10 cellular contexts compared by ENCODE assay signal in the genomic region with DNA sequence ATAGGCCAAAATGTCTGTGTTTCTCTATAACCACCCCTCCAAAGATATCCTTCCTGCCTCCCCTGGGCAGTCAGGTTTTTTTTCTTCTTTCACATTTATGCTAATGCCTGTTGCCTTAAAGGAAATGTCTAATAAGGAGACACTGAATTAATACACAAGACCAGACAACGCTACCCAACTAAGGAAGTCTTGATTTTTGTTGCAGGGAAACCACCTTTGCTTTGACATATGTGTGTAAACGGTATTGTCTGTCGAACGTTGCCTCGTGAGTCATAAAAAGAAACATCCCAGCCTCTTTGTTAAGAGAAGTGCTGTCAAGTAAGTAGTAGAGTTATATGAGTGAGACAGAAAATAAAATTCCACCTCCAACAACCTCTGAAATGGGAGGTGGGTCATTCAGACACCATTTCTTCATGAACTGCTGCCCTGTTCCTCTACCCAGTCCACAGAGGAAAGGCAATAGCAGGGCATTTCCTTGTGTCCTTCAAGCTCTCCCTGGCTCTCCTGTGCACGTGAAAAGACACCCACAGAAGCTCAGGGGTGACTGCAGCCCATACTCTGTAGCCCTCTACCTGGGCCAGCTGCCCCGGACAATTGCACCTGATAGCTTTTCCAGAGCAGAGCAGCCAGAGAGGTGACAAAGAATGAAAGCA. TPM values are rescaled to one million over a fixed set of nuclear protein-coding genes. Genes with fewer than 3 reads are reported as not detected.
DNase-seq lines count a peak whose midpoint lies in the region; ATAC-seq and TF ChIP-seq lines count a peak whose summit lies in the region.
"Had no signal": no experiment of that assay in that cellular context is flagged by ENCODE, and none has a peak within 500 bp of the region (broad histone marks: within the 10 kb centered on the region; RNA-seq: fewer than 3 reads in every experiment).

No MANE protein-coding gene starts in this region.

- H3K36me3 ChIP-seq in PC-3 (ENCODE audit: low read depth, low read length) (no peaks in the 10 kb centered on the region), GM23338 (ENCODE audit: insufficient read depth) (peaks cover 2% of the 10 kb centered on the region; the same call in 1 of the 2 replicates)

- H2AFZ ChIP-seq in PC-3 (ENCODE audit: low read length) (peak overlapping the region; percentile 46; the same call in 1 of the 2 replicates), GM23338 (no peak overlapping the region)

- H3K9me2 ChIP-seq in PC-3 (replicated peaks; ENCODE audit: low read length) (no peaks in the 10 kb centered on the region), GM23338 (ENCODE audit: insufficient read depth) (no peaks in the 10 kb centered on the region)

- H3K27ac ChIP-seq in PC-3 (ENCODE audit: low read length), result no peak overlapping the region
- H3K27ac ChIP-seq in GM23338 (ENCODE audit: low read depth), result no peak overlapping the region

- H3K9me3 ChIP-seq in PC-3 (ENCODE audit: low read length), result no peaks in the 10 kb centered on the region

- intact Hi-C loops in PC-3 (cut with micrococcal nuclease), result no loop called here

- ATAC-seq in activated T-cell treated with anti-CD3 and anti-CD28 coated beads, Interleukin-2, amount 50 U/mL, for 4 hours, result peak; percentile 92 to 96
- ATAC-seq in HG02623 (IDR thresholded peaks at IDR 0.05; ENCODE audit: unreplicated experiment) (peak; percentile 86), PC-3 (peak; percentile 35; the same call in 1 of the 2 replicates), GM23338 (no peak)
- ATAC-seq in stimulated activated effector memory CD8-positive, alpha-beta T cell treated with anti-CD3 and anti-CD28 coated beads, Interleukin-12 subunit alpha, Interleukin-12 subunit beta, amount 100 ng/mL, for 72 hours, result peak; percentile 98
- ATAC-seq: HCT116 had no signal

- H3K4me1 ChIP-seq in PC-3 (ENCODE audit: insufficient read depth, low read length) (no peaks in the 10 kb centered on the region), GM23338 (ENCODE audit: insufficient read depth) (peaks cover 7% of the 10 kb centered on the region; the same call in 1 of the 2 replicates)

- no peak for DNase-seq in activated T-cell treated with anti-CD3 and anti-CD28 coated beads, Interleukin-2, amount 50 U/mL, for 4 hours
- DNase-seq in activated T-cell treated with anti-CD3 and anti-CD28 coated beads for 4 hours (no peak), PC-3 (no peak), SHP77 treated with DMSO at 0.1 percent for 48 hours (lab: John Stamatoyannopoulos, UW) (no peak), NCI-H526 treated with DMSO at 0.1 percent for 48 hours (lab: John Stamatoyannopoulos, UW) (no peak), GM23338 (ENCODE audit: low spot score) (no peak)
- peak in 1 of 2 donors; percentile 60 for DNase-seq in stimulated activated effector memory CD8-positive, alpha-beta T cell treated with anti-CD3 and anti-CD28 coated beads, Interleukin-12 subunit alpha, Interleukin-12 subunit beta, amount 100 ng/mL, for 72 hours (ENCODE audit: low spot score in 2 of 2)
- DNase-seq: NCI-H526 had no signal

- H3K9ac ChIP-seq in PC-3 (ENCODE audit: low read length), result no peak overlapping the region

- BruUV-seq in PC-3 (replicated peaks; lab: Mats Ljungman, UMichigan), result no TSS peak

- H3K36me3 Mint-ChIP-seq in activated T-cell treated with anti-CD3 and anti-CD28 coated beads, Interleukin-2, amount 50 U/mL, for 4 hours (ENCODE audit: insufficient read depth), result peaks cover 6% of the 10 kb centered on the region
- no peaks in the 10 kb centered on the region for H3K36me3 Mint-ChIP-seq in stimulated activated effector memory CD8-positive, alpha-beta T cell treated with anti-CD3 and anti-CD28 coated beads, Interleukin-12 subunit alpha, Interleukin-12 subunit beta, amount 100 ng/mL, for 72 hours
- peaks cover 13% of the 10 kb centered on the region for H3K36me3 Mint-ChIP-seq in GM23338 (ENCODE audit: low read depth)

- H3K4me3 Mint-ChIP-seq in activated T-cell treated with anti-CD3 and anti-CD28 coated beads, Interleukin-2, amount 50 U/mL, for 4 hours, result peak overlapping the region; percentile 8
- peak overlapping the region; percentile 60 for H3K4me3 Mint-ChIP-seq in stimulated activated effector memory CD8-positive, alpha-beta T cell treated with anti-CD3 and anti-CD28 coated beads, Interleukin-12 subunit alpha, Interleukin-12 subunit beta, amount 100 ng/mL, for 72 hours
- H3K4me3 Mint-ChIP-seq in GM23338, result no peak overlapping the region

- TF ChIP-seq CTCF in PC-3 (conservative IDR thresholded peaks at IDR 0.05; ENCODE audit: low read depth, low read length), result no peak
- TF ChIP-seq CTCF in GM23338 (conservative IDR thresholded peaks at IDR 0.05; ENCODE audit: low read depth in 2 of 2), result no peak

- H4K20me1 ChIP-seq in PC-3 (ENCODE audit: low read length) (no peaks in the 10 kb centered on the region), GM23338 (replicated peaks; ENCODE audit: insufficient read depth) (no peaks in the 10 kb centered on the region)

- POLR2A ChIA-PET in PC-3 (lab: Charles Lee; ENCODE audit: unreplicated experiment), result no interaction called here

- peak overlapping the region; percentile 58 for H3K27ac Mint-ChIP-seq in stimulated activated effector memory CD8-positive, alpha-beta T cell treated with anti-CD3 and anti-CD28 coated beads, Interleukin-12 subunit alpha, Interleukin-12 subunit beta, amount 100 ng/mL, for 72 hours
- no peak overlapping the region for H3K27ac Mint-ChIP-seq in GM23338

- CTCF ChIA-PET in PC-3 (lab: Charles Lee), result no interaction called here

- no peaks in the 10 kb centered on the region for H3K27me3 ChIP-seq in PC-3 (ENCODE audit: low read length)
- H3K27me3 ChIP-seq in GM23338 (ENCODE audit: insufficient read depth), result no peaks in the 10 kb centered on the region

- H3K79me2 ChIP-seq in PC-3 (ENCODE audit: low read length) (no peaks in the 10 kb centered on the region), GM23338 (replicated peaks; ENCODE audit: insufficient read depth) (no peaks in the 10 kb centered on the region)

- no peaks in the 10 kb centered on the region for H3K9me3 Mint-ChIP-seq in activated T-cell treated with anti-CD3 and anti-CD28 coated beads, Interleukin-2, amount 50 U/mL, for 4 hours
- no peaks in the 10 kb centered on the region for H3K9me3 Mint-ChIP-seq in stimulated activated effector memory CD8-positive, alpha-beta T cell treated with anti-CD3 and anti-CD28 coated beads, Interleukin-12 subunit alpha, Interleukin-12 subunit beta, amount 100 ng/mL, for 72 hours
- H3K9me3 Mint-ChIP-seq in GM23338, result peaks cover 11% of the 10 kb centered on the region

- peaks cover 19% of the 10 kb centered on the region for H3K27me3 Mint-ChIP-seq in activated T-cell treated with anti-CD3 and anti-CD28 coated beads, Interleukin-2, amount 50 U/mL, for 4 hours (ENCODE audit: low read depth)
- H3K27me3 Mint-ChIP-seq in GM23338 (ENCODE audit: insufficient read depth, low read depth, poor library complexity), result no peaks in the 10 kb centered on the region

- H3K4me3 ChIP-seq in PC-3 (ENCODE audit: low read length), result no peak overlapping the region
- no peak overlapping the region for H3K4me3 ChIP-seq in GM23338

- H3K4me2 ChIP-seq in PC-3 (ENCODE audit: low read length), result 0 out of 2 replicates have a peak overlapping the region, but pooled peaks have one; percentile 4
- H3K4me2 ChIP-seq in GM23338, result no peak overlapping the region

- peaks cover 15% of the 10 kb centered on the region for H3K4me1 Mint-ChIP-seq in activated T-cell treated with anti-CD3 and anti-CD28 coated beads, Interleukin-2, amount 50 U/mL, for 4 hours (ENCODE audit: low read depth)
- peaks cover 15% of the 10 kb centered on the region for H3K4me1 Mint-ChIP-seq in stimulated activated effector memory CD8-positive, alpha-beta T cell treated with anti-CD3 and anti-CD28 coated beads, Interleukin-12 subunit alpha, Interleukin-12 subunit beta, amount 100 ng/mL, for 72 hours
- peaks cover 13% of the 10 kb centered on the region; the same call in 2 of the 3 replicates for H3K4me1 Mint-ChIP-seq in GM23338

- H3F3A ChIP-seq in PC-3 (ENCODE audit: low read length, unreplicated experiment), result no peaks in the 10 kb centered on the region
- no peaks in the 10 kb centered on the region for H3F3A ChIP-seq in GM23338 (replicated peaks; ENCODE audit: low read depth)

TF ChIP-seq in GM23338, 12 proteins besides CTCF, POLR2A, EP300 and RAD21 (continues in another document):
- TF ChIP-seq, protein P1, sequence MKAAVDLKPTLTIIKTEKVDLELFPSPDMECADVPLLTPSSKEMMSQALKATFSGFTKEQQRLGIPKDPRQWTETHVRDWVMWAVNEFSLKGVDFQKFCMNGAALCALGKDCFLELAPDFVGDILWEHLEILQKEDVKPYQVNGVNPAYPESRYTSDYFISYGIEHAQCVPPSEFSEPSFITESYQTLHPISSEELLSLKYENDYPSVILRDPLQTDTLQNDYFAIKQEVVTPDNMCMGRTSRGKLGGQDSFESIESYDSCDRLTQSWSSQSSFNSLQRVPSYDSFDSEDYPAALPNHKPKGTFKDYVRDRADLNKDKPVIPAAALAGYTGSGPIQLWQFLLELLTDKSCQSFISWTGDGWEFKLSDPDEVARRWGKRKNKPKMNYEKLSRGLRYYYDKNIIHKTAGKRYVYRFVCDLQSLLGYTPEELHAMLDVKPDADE (IDR thresholded peaks at IDR 0.05), result no peak
- TF ChIP-seq EZH2 (IDR thresholded peaks at IDR 0.05; ENCODE audit: low read depth, unreplicated experiment) (no peak), EZH2phosphoT487 (IDR thresholded peaks at IDR 0.05; ENCODE audit: unreplicated experiment) (no peak), ZNF114 (CRISPR knock-in tag; IDR thresholded peaks at IDR 0.05) (no peak), JUNB (IDR thresholded peaks at IDR 0.05; ENCODE audit: unreplicated experiment) (no peak), STAT1 (IDR thresholded peaks at IDR 0.05; ENCODE audit: unreplicated experiment) (no peak), POLR2AphosphoS5 (IDR thresholded peaks at IDR 0.05; ENCODE audit: low read depth) (no peak)

RNA-seq across cellular contexts. Expression of a gene that starts 10.2 kb away (rescaled TPM):
- under 1 TPM in 1 of 3 donors, not detected in 2; 0.33 TPM for total RNA-seq in activated T-cell treated with anti-CD3 and anti-CD28 coated beads, Interleukin-2, amount 50 U/mL, for 4 hours
- not detected in 2 replicates for total RNA-seq in PC-3 (2014; rRNA removed)
- total RNA-seq in GM23338 (2014; rRNA removed; shearing (Covaris generic)), result 2.3 TPM in 2 replicates
- polyA plus RNA-seq in GM23338 (2016; fragmentation: Nextera tagmentation; extraction: Ambion mirVana), result 0.96 and 1.6 TPM in 2 replicates
